In the genomic region with DNA sequence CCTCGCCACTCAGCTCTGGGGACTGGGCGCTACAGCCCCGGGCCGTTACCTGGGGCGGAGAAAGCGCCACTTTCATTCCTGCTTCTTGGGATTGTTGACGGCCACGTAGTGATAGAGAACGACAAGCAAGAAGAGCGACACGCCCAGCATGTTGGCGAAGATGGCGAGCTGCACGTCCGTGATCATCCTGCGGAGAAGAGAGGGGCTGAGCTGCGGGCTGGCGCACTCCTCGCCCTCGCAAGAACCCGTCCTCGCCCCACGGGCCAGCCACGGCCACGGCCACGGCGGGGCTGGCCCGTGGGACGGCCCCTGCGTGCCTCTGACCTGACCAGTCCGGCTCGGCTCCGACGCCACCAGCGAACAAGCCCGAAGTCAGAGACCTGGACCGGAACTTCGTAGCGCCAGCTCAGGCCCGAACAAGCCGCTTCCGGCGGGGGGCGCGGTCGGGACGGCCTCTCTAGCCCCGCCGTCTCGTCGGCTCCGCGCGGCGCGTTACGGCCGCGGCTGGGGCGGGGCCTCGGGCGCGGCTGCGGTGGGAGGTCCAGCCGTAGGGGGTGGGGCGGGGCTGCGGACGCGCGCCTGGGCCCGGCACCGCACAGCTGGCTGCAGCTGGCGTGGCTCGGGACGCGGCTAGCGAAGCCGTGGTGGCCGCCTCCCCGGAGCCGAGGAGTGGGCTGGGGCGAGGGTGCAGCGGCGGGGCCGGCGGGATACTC, we compare ENCODE assay signal across 1 cellular context.
TF ChIP-seq lines count a peak whose summit lies in the region.

TSS of gene OST4 (minus strand) at position 378 of the 713 bp plus-strand sequence.

TF ChIP-seq in K562, 482 proteins besides CTCF, POLR2A, EP300 and RAD21 (continued from another document and continues in another):
- TF ChIP-seq ZBTB43 (CRISPR knock-in tag; IDR thresholded peaks at IDR 0.05) = no peak
- TF ChIP-seq CBX2 (IDR thresholded peaks at IDR 0.05; ENCODE audit: insufficient read depth, low read length, poor library complexity, severe bottlenecking) = no peak
- TF ChIP-seq ZBTB26 (CRISPR knock-in tag; IDR thresholded peaks at IDR 0.05) = no peak
- TF ChIP-seq ZFP36 (IDR thresholded peaks at IDR 0.05; ENCODE audit: low read depth, low read length, partially characterized antibody) = peak; percentile 8
- no peak for TF ChIP-seq ARHGAP35 (IDR thresholded peaks at IDR 0.05; ENCODE audit: partially characterized antibody)
- no peak for TF ChIP-seq ZC3H4 (CRISPR knock-in tag; IDR thresholded peaks at IDR 0.05; ENCODE audit: borderline replicate concordance)
- TF ChIP-seq ID3 (CRISPR knock-in tag; IDR thresholded peaks at IDR 0.05) = no peak
- TF ChIP-seq ID3 (tag; IDR thresholded peaks at IDR 0.05) = no peak
- TF ChIP-seq SOX6 (IDR thresholded peaks at IDR 0.05) = peak; percentile 54; the same call in 1 of the 2 replicates
- TF ChIP-seq PHF21A (IDR thresholded peaks at IDR 0.05; ENCODE audit: borderline replicate concordance, low read depth) = no peak
- peak; percentile 85 for TF ChIP-seq CREM (IDR thresholded peaks at IDR 0.05; ENCODE audit: low read depth)
- no peak for TF ChIP-seq ZBED1 (IDR thresholded peaks at IDR 0.05)
- no peak for TF ChIP-seq ZNF408 (CRISPR knock-in tag; IDR thresholded peaks at IDR 0.05; ENCODE audit: low read depth)
- TF ChIP-seq PML (IDR thresholded peaks at IDR 0.05; ENCODE audit: low read length) = peak; percentile 61; the same call in 1 of the 2 replicates
- no peak for TF ChIP-seq PRPF4 (IDR thresholded peaks at IDR 0.05; ENCODE audit: insufficient read depth, low read depth, low read length, poor library complexity, severe bottlenecking)
- no peak for TF ChIP-seq MCM5 (IDR thresholded peaks at IDR 0.05; ENCODE audit: low read depth)
- TF ChIP-seq MCM2 (IDR thresholded peaks at IDR 0.05; ENCODE audit: low read depth) = no peak
- TF ChIP-seq HDAC1 (IDR thresholded peaks at IDR 0.05) = peak in 1 of 2 experiments; percentile 77; a peak in 2 of 4 replicates
- no peak for TF ChIP-seq EWSR1 (IDR thresholded peaks at IDR 0.05; ENCODE audit: borderline replicate concordance, low read depth, partially characterized antibody)
- TF ChIP-seq CXXC5 (CRISPR knock-in tag; IDR thresholded peaks at IDR 0.05) = peak; percentile 93
- no peak for TF ChIP-seq ZNF717 (CRISPR knock-in tag; IDR thresholded peaks at IDR 0.05)
- no peak for TF ChIP-seq PURB (CRISPR knock-in tag; IDR thresholded peaks at IDR 0.05; ENCODE audit: low read depth)
- TF ChIP-seq RBM14 (IDR thresholded peaks at IDR 0.05; ENCODE audit: borderline replicate concordance, insufficient read depth, low read depth, low read length) = no peak
- no peak for TF ChIP-seq ZNF778 (CRISPR knock-in tag; IDR thresholded peaks at IDR 0.05)
- TF ChIP-seq, protein P1, sequence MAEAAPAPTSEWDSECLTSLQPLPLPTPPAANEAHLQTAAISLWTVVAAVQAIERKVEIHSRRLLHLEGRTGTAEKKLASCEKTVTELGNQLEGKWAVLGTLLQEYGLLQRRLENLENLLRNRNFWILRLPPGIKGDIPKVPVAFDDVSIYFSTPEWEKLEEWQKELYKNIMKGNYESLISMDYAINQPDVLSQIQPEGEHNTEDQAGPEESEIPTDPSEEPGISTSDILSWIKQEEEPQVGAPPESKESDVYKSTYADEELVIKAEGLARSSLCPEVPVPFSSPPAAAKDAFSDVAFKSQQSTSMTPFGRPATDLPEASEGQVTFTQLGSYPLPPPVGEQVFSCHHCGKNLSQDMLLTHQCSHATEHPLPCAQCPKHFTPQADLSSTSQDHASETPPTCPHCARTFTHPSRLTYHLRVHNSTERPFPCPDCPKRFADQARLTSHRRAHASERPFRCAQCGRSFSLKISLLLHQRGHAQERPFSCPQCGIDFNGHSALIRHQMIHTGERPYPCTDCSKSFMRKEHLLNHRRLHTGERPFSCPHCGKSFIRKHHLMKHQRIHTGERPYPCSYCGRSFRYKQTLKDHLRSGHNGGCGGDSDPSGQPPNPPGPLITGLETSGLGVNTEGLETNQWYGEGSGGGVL (CRISPR knock-in tag; IDR thresholded peaks at IDR 0.05) = no peak
- 0 out of 2 replicates have a peak, but pooled peaks have one; percentile 52 for TF ChIP-seq MXI1 (IDR thresholded peaks at IDR 0.05; ENCODE audit: low read depth, low read length)
- no peak for TF ChIP-seq DIDO1 (tag; IDR thresholded peaks at IDR 0.05; ENCODE audit: low read depth)
- no peak for TF ChIP-seq ZNF41 (CRISPR knock-in tag; conservative IDR thresholded peaks at IDR 0.05)
- peak; percentile 75 for TF ChIP-seq SAP30 (IDR thresholded peaks at IDR 0.05; ENCODE audit: borderline replicate concordance, insufficient read depth, low read depth, low read length, poor library complexity, severe bottlenecking)
- no peak for TF ChIP-seq MEF2D (tag; conservative IDR thresholded peaks at IDR 0.05; ENCODE audit: low read depth)
- no peak for TF ChIP-seq ILK (tag; IDR thresholded peaks at IDR 0.05; ENCODE audit: borderline replicate concordance, low read depth)
- TF ChIP-seq, protein P2, sequence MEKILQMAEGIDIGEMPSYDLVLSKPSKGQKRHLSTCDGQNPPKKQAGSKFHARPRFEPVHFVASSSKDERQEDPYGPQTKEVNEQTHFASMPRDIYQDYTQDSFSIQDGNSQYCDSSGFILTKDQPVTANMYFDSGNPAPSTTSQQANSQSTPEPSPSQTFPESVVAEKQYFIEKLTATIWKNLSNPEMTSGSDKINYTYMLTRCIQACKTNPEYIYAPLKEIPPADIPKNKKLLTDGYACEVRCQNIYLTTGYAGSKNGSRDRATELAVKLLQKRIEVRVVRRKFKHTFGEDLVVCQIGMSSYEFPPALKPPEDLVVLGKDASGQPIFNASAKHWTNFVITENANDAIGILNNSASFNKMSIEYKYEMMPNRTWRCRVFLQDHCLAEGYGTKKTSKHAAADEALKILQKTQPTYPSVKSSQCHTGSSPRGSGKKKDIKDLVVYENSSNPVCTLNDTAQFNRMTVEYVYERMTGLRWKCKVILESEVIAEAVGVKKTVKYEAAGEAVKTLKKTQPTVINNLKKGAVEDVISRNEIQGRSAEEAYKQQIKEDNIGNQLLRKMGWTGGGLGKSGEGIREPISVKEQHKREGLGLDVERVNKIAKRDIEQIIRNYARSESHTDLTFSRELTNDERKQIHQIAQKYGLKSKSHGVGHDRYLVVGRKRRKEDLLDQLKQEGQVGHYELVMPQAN (IDR thresholded peaks at IDR 0.05; ENCODE audit: borderline replicate concordance) = peak; percentile 80; the same call in 1 of the 2 replicates
- TF ChIP-seq ARID4B (CRISPR knock-in tag; IDR thresholded peaks at IDR 0.05) = peak; percentile 79; the same call in 1 of the 2 replicates
- TF ChIP-seq MTA2 (IDR thresholded peaks at IDR 0.05; ENCODE audit: low read depth) = no peak
- peak; percentile 67 to 88; a peak in 3 of 4 replicates for TF ChIP-seq MNT (conservative IDR thresholded peaks at IDR 0.05)
- TF ChIP-seq POLR2B (IDR thresholded peaks at IDR 0.05; ENCODE audit: low read depth, partially characterized antibody) = peak; percentile 88
- TF ChIP-seq PRMT5 (CRISPR knock-in tag; IDR thresholded peaks at IDR 0.05) = no peak
- TF ChIP-seq, protein P3, sequence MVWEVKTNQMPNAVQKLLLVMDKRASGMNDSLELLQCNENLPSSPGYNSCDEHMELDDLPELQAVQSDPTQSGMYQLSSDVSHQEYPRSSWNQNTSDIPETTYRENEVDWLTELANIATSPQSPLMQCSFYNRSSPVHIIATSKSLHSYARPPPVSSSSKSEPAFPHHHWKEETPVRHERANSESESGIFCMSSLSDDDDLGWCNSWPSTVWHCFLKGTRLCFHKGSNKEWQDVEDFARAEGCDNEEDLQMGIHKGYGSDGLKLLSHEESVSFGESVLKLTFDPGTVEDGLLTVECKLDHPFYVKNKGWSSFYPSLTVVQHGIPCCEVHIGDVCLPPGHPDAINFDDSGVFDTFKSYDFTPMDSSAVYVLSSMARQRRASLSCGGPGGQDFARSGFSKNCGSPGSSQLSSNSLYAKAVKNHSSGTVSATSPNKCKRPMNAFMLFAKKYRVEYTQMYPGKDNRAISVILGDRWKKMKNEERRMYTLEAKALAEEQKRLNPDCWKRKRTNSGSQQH (CRISPR knock-in tag; IDR thresholded peaks at IDR 0.05) = no peak
- no peak for TF ChIP-seq BMI1 (IDR thresholded peaks at IDR 0.05; ENCODE audit: low read length)
- TF ChIP-seq CBFB (CRISPR knock-in tag; IDR thresholded peaks at IDR 0.05) = no peak
- TF ChIP-seq, protein P4, sequence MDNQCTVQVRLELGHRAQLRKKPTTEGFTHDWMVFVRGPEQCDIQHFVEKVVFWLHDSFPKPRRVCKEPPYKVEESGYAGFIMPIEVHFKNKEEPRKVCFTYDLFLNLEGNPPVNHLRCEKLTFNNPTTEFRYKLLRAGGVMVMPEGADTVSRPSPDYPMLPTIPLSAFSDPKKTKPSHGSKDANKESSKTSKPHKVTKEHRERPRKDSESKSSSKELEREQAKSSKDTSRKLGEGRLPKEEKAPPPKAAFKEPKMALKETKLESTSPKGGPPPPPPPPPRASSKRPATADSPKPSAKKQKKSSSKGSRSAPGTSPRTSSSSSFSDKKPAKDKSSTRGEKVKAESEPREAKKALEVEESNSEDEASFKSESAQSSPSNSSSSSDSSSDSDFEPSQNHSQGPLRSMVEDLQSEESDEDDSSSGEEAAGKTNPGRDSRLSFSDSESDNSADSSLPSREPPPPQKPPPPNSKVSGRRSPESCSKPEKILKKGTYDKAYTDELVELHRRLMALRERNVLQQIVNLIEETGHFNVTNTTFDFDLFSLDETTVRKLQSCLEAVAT (IDR thresholded peaks at IDR 0.05) = no peak
- TF ChIP-seq SNIP1 (IDR thresholded peaks at IDR 0.05; ENCODE audit: low read depth) = no peak
- peak; percentile 78 for TF ChIP-seq HCFC1 (IDR thresholded peaks at IDR 0.05; ENCODE audit: low read depth, low read length)
- TF ChIP-seq, protein P5, sequence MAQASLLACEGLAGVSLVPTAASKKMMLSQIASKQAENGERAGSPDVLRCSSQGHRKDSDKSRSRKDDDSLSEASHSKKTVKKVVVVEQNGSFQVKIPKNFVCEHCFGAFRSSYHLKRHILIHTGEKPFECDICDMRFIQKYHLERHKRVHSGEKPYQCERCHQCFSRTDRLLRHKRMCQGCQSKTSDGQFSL (CRISPR knock-in tag; IDR thresholded peaks at IDR 0.05) = 0 out of 2 replicates have a peak, but pooled peaks have one; percentile 22
- TF ChIP-seq, protein P5 (tag; IDR thresholded peaks at IDR 0.05) = peak in 1 of 2 experiments; percentile 18; a peak in 1 of 4 replicates
